1 cellular context compared by ENCODE assay signal in the genomic region with DNA sequence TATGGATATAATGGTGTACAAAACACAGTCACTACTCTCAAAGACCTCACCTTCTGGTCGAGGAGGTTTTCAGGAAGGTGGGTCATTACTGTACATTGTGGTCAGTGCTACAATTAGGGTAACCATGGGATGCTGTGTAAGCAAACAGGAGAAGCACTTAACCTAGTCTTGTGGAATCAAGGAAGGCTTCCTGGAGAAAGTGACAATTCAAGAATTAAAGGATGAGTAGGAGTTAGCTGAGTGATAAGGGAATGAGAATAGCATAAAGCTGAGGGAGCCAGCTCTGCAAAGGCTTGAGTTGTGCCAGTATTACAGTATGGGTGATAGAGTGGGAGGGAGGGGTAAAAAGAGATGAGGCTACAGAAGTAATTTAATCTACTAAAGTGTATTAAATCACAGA.
TF ChIP-seq lines count a peak whose summit lies in the region.

No MANE protein-coding gene starts in this region.

TF ChIP-seq in GM12878, 131 proteins besides CTCF, POLR2A, EP300 and RAD21:
- no peak for TF ChIP-seq SMAD5 (IDR thresholded peaks at IDR 0.05; ENCODE audit: low read depth)
